Comparison of ENCODE assay signal across 34 cellular contexts in the genomic region with DNA sequence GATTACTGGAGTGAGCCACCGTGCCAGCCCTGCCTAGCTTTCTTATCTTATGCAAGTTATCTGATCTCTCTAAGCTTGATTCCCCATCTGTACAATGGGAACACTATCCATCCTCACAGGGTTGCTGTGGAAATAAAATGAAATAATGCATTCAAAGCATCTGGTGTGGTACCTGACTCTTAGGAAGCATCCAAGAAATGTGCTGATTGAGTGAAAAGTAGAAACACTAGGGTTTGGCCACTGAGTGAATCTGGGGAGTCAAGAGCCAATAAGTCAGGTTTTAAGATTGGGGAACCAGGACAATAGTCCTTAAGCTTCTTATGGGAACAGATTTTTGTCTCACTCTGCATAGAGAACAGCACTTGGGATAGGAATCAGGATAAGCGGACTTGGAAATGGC. TPM values are rescaled to one million over a fixed set of nuclear protein-coding genes. Genes with fewer than 3 reads are reported as not detected.
DNase-seq lines count a peak whose midpoint lies in the region; ATAC-seq, FAIRE-seq and TF ChIP-seq lines count a peak whose summit lies in the region.
"Had no signal": no experiment of that assay in that cellular context is flagged by ENCODE, and none has a peak within 500 bp of the region (broad histone marks: within the 10 kb centered on the region; RNA-seq: fewer than 3 reads in every experiment).

No MANE protein-coding gene starts in this region.

- H3K27ac Mint-ChIP-seq in activated naive CD4-positive, alpha-beta T cell treated with anti-CD3 and anti-CD28 coated beads, Interleukin-2, amount 50 U/mL, for 24 hours = peak overlapping the region; percentile 27
- peak overlapping the region; percentile 25 for H3K27ac Mint-ChIP-seq in CD4-positive, alpha-beta T cell
- no peak overlapping the region for H3K27ac Mint-ChIP-seq in nephron progenitor cell
- H3K27ac Mint-ChIP-seq: IgD-negative memory B cell had no signal

- H3K27me3 ChIP-seq in CD4-positive, alpha-beta T cell (ENCODE audit: control insufficient read depth, insufficient read depth, low read length) = no peaks in the 10 kb centered on the region
- H3K27me3 ChIP-seq in K562 (ENCODE audit: control insufficient read depth in 2 of 2, insufficient read depth in 2 of 2, low read length in 2 of 2) (no peaks in the 10 kb centered on the region), psoas muscle (ENCODE audit: insufficient read depth in 3 of 3, low read length in 2 of 3) (no peaks in the 10 kb centered on the region)
- H3K27me3 ChIP-seq: SJCRH30 had no signal

- intact Hi-C loops in CD4-positive, alpha-beta T cell (cut with DNase I, micrococcal nuclease) = no loop called here
- intact Hi-C loops in K562 (cut with micrococcal nuclease) (loop anchor here (10.0 kb wide), 1 partner anchor 170 kb away; no protein-coding TSS in a partner anchor), psoas muscle (cut with DNase I) (loop anchor here in 1 of 2 donors (10.0 kb wide), 1 partner anchor 170 kb away; no protein-coding TSS in a partner anchor)

- 0 out of 3 replicates have a peak, but pooled peaks cover 4% of the 10 kb centered on the region for H3K36me3 ChIP-seq in K562 (ENCODE audit: control insufficient read depth, insufficient read depth, low read length)
- H3K36me3 ChIP-seq in psoas muscle (ENCODE audit: insufficient read depth in 1 of 2, low read depth in 1 of 2) = peaks cover 0 to 5% of the 10 kb centered on the region in 2 donors
- H3K36me3 ChIP-seq: SJCRH30 had no signal

- H3K27me3 Mint-ChIP-seq in activated naive CD4-positive, alpha-beta T cell treated with anti-CD3 and anti-CD28 coated beads, Interleukin-2, amount 50 U/mL, for 24 hours = no peaks in the 10 kb centered on the region
- H3K27me3 Mint-ChIP-seq in CD4-positive, alpha-beta T cell = no peaks in the 10 kb centered on the region
- no peaks in the 10 kb centered on the region for H3K27me3 Mint-ChIP-seq in nephron progenitor cell (ENCODE audit: low read depth, poor library complexity)
- H3K27me3 Mint-ChIP-seq: CD4-positive, alpha-beta memory T cell; IgD-negative memory B cell had no signal

- peaks cover 3% of the 10 kb centered on the region for H3K36me3 Mint-ChIP-seq in activated naive CD4-positive, alpha-beta T cell treated with anti-CD3 and anti-CD28 coated beads, Interleukin-2, amount 50 U/mL, for 24 hours
- peaks cover 22% of the 10 kb centered on the region for H3K36me3 Mint-ChIP-seq in CD4-positive, alpha-beta T cell (ENCODE audit: low read depth)
- no peaks in the 10 kb centered on the region for H3K36me3 Mint-ChIP-seq in nephron progenitor cell (ENCODE audit: low read depth)

- no peak for FAIRE-seq in K562 (lab: Jason Lieb, UNC)
- FAIRE-seq: GM12891, GM19239 had no signal

- TF ChIP-seq RAD21 in K562 (CRISPR knock-in tag; conservative IDR thresholded peaks at IDR 0.05 in 1 of 2, IDR thresholded peaks at IDR 0.05 in 1 of 2) = no peak

- H3K79me2 ChIP-seq in K562 (ENCODE audit: control insufficient read depth, insufficient read depth, low read length) = peaks cover 8% of the 10 kb centered on the region; the same call in 1 of the 3 replicates

- no peaks in the 10 kb centered on the region for H3K9me3 Mint-ChIP-seq in activated naive CD4-positive, alpha-beta T cell treated with anti-CD3 and anti-CD28 coated beads, Interleukin-2, amount 50 U/mL, for 24 hours
- H3K9me3 Mint-ChIP-seq in CD4-positive, alpha-beta T cell = no peaks in the 10 kb centered on the region
- H3K9me3 Mint-ChIP-seq in nephron progenitor cell = no peaks in the 10 kb centered on the region
- H3K9me3 Mint-ChIP-seq: IgD-negative memory B cell had no signal

- POLR2A ChIA-PET in CD4-positive, alpha-beta T cell (lab: Charles Lee) = interaction anchor here (0.5 to 1.3 kb wide), 5 partner anchors 23 to 89 kb away, joined by 3 to 5 read pairs (median 3); no protein-coding TSS in a partner anchor
- POLR2A ChIA-PET in K562 (lab: Yijun Ruan, JAX) = interaction anchor here (0.5 to 5.5 kb wide), 8 partner anchors 13 to 235 kb away, joined by 3 to 89 read pairs (median 4); no protein-coding TSS in a partner anchor

- TF ChIP-seq EP300 in K562 (IDR thresholded peaks at IDR 0.05; ENCODE audit: low read length) = no peak

- H3K4me1 ChIP-seq in K562 (replicated peaks in 1 of 2; ENCODE audit: control insufficient read depth in 2 of 2, insufficient read depth in 2 of 2, low read length in 2 of 2) (peaks cover 41 to 53% of the 10 kb centered on the region in 2 experiments), psoas muscle (peaks cover 58% of the 10 kb centered on the region)

- no peak for TF ChIP-seq CTCF in CD4-positive, alpha-beta T cell (IDR thresholded peaks at IDR 0.05)
- no peak for TF ChIP-seq CTCF in K562 (IDR thresholded peaks at IDR 0.05 in 2 of 3, conservative IDR thresholded peaks at IDR 0.05 in 1 of 3; ENCODE audit: insufficient read depth in 2 of 3, low read depth in 1 of 3, low read length in 3 of 3)
- no peak for TF ChIP-seq CTCF in psoas muscle (IDR thresholded peaks at IDR 0.05)
- no peak for TF ChIP-seq CTCF in nephron progenitor cell (IDR thresholded peaks at IDR 0.05)

- no peaks in the 10 kb centered on the region for H3K9me3 ChIP-seq in CD4-positive, alpha-beta T cell (ENCODE audit: control insufficient read depth, low read length)
- H3K9me3 ChIP-seq in K562 (replicated peaks; ENCODE audit: control insufficient read depth, insufficient read depth, low read depth, low read length) (no peaks in the 10 kb centered on the region), psoas muscle (no peaks in the 10 kb centered on the region)
- H3K9me3 ChIP-seq: Caco-2, SJCRH30 had no signal

- CTCF ChIA-PET in CD4-positive, alpha-beta T cell (lab: Charles Lee) = interaction anchor here (0.6 to 11.1 kb wide), 4 partner anchors 17 to 370 kb away, joined by 3 to 184 read pairs (median 4); no protein-coding TSS in a partner anchor
- CTCF ChIA-PET in K562 (lab: Yijun Ruan, JAX; ENCODE audit: low intra/inter-chr PET ratio) = interaction anchor here (1.8 kb wide), 1 partner anchor 99 kb away, joined by 4 read pairs; no protein-coding TSS in a partner anchor

- no peak for ATAC-seq in CD4-positive, alpha-beta T cell (ENCODE audit: poor library complexity)
- ATAC-seq in K562 (no peak), psoas muscle (no peak)
- ATAC-seq: HCT116, Right ventricle myocardium inferior, SK-N-SH treated with all-trans-retinoic acid at 6 μM for 48 hours had no signal

- H4K20me1 ChIP-seq in K562 (replicated peaks; ENCODE audit: control insufficient read depth, insufficient read depth, low read length) = no peaks in the 10 kb centered on the region

- no peak overlapping the region for H3K4me3 ChIP-seq in K562
- no peak overlapping the region for H3K4me3 ChIP-seq in psoas muscle
- H3K4me3 ChIP-seq: PC-9, SJCRH30 had no signal

- no peak overlapping the region for H3K4me2 ChIP-seq in K562 (ENCODE audit: insufficient read depth, low read length)
- H3K4me2 ChIP-seq: PC-9 had no signal

- TF ChIP-seq POLR2A in K562 (conservative IDR thresholded peaks at IDR 0.05) = no peak

- H3K27ac ChIP-seq in CD4-positive, alpha-beta T cell (ENCODE audit: low read depth, low read length) = no peak overlapping the region
- H3K27ac ChIP-seq in K562 (ENCODE audit: extremely low read depth, low read depth, low read length) (no peak overlapping the region), psoas muscle (peak overlapping the region; percentile 42)
- H3K27ac ChIP-seq: PC-9 had no signal

- BruUV-seq in K562 (replicated peaks; lab: Mats Ljungman, UMichigan) = no TSS peak

- no peak overlapping the region for H3K9ac ChIP-seq in K562 (ENCODE audit: insufficient read depth in 1 of 2, low read depth in 2 of 2, low read length in 2 of 2)

- no peak overlapping the region for H3K4me3 Mint-ChIP-seq in activated naive CD4-positive, alpha-beta T cell treated with anti-CD3 and anti-CD28 coated beads, Interleukin-2, amount 50 U/mL, for 24 hours
- H3K4me3 Mint-ChIP-seq in CD4-positive, alpha-beta T cell = no peak overlapping the region
- H3K4me3 Mint-ChIP-seq in nephron progenitor cell = no peak overlapping the region

- no peaks in the 10 kb centered on the region for H3K9me1 ChIP-seq in K562 (ENCODE audit: control insufficient read depth, insufficient read depth, low read length)

- peaks cover 60% of the 10 kb centered on the region for H3K4me1 Mint-ChIP-seq in activated naive CD4-positive, alpha-beta T cell treated with anti-CD3 and anti-CD28 coated beads, Interleukin-2, amount 50 U/mL, for 24 hours
- peaks cover 72% of the 10 kb centered on the region for H3K4me1 Mint-ChIP-seq in CD4-positive, alpha-beta T cell (ENCODE audit: low read depth)
- peaks cover 60% of the 10 kb centered on the region for H3K4me1 Mint-ChIP-seq in nephron progenitor cell

- in situ Hi-C loops in K562 (cut with MboI) = no loop called here

- no peak for DNase-seq in activated naive CD4-positive, alpha-beta T cell (lab: John Stamatoyannopoulos, UW)
- no peak for DNase-seq in CD4-positive, alpha-beta T cell
- DNase-seq in K562 (ENCODE audit: extremely low read depth in 1 of 4, low spot score in 3 of 4) (no peak), psoas muscle (no peak), nephron progenitor cell (no peak), HuH-7 (ENCODE audit: low spot score) (no peak)
- DNase-seq in activated CD8-positive, alpha-beta memory T cell treated with anti-CD3 and anti-CD28 coated beads, Interleukin-2, amount 50 U/mL, for 4 hours = no peak
- DNase-seq: 8988T; Caco-2; CD4-positive, alpha-beta memory T cell; EL; GF-D8; Karpas-422; NCI-H1092; NCI-H1417 treated with DMSO at 0.1 percent for 48 hours; NCI-H187; NCI-H2081 treated with DMSO at 0.1 percent for 48 hours; NCI-H2171; NCI-H345; NCI-H510A treated with DMSO at 0.1 percent for 48 hours; NCI-H748 treated with DMSO at 0.1 percent for 48 hours; NK-92 treated with Interleukin-12 subunit alpha and Interleukin-12 subunit beta, amount 100 ng/mL, for 24 hours; PC-9 had no signal

- 65% methylated on average over 2 of the region's 2 CpGs for WGBS in K562 (ENCODE audit: insufficient coverage, low coverage, missing lambda C conversion rate)
- WGBS in psoas muscle, 3 donors = 91 to 98% (median 94%) methylated on average over 2 of the region's 2 CpGs

- no peak overlapping the region for H2AFZ ChIP-seq in K562 (ENCODE audit: low read depth, low read length)
- H2AFZ ChIP-seq: PC-9 had no signal

RNA-seq across cellular contexts. Expression of gene PAFAH2, which starts 3.5 kb away (rescaled TPM):
- total RNA-seq in CD4-positive, alpha-beta T cell = 1 to 10 TPM; 7.9 to 8.1 TPM
- 9.2 and 10.7 TPM in 2 replicates for total RNA-seq in K562 (2011; cell fraction: chromatin; rRNA removed; ENCODE audit: low replicate concordance)
- 7.3 and 7.8 TPM in 2 replicates for total RNA-seq in K562 (2011; cell fraction: nucleolus; rRNA removed)
- total RNA-seq in K562 (2011; cell fraction: nucleoplasm; rRNA removed) = 6.4 and 7.5 TPM in 2 replicates
- total RNA-seq in K562 (2014; rRNA removed) (5.5 and 6.5 TPM in 2 replicates), K562 (2014; rRNA removed; fragmentation: Illumina TruSeq; extraction: Trizol) (6.4 and 6.8 TPM in 2 replicates), K562 (2015; rRNA removed; fragmentation: Illumina TruSeq; extraction: Trizol) (6.3 and 6.4 TPM in 2 replicates), K562 (2021) (4.7 and 5.9 TPM in 2 replicates), psoas muscle (10 to 100 TPM in 3 of 4 donors, 1 to 10 TPM in 1; 5.5 to 15.8 (median 13.3) TPM)
- polyA plus RNA-seq in K562 (2011; rRNA removed) (7.5 and 10.9 TPM in 2 replicates), K562 (2014; fragmentation: Illumina TruSeq; extraction: Trizol) (7.0 and 8.7 TPM in 2 replicates), K562 (2014; fragmentation: Nextera tagmentation; extraction: Ambion mirVana) (1 to 10 TPM; 4.2 to 7.0 TPM), K562 (2014; rRNA removed) (6.0 and 6.9 TPM in 2 replicates), psoas muscle (10 to 100 TPM in 1 of 3 donors, 1 to 10 TPM in 2; 5.1 to 30.1 (median 8.8) TPM)
- 6.0 and 7.6 TPM in 2 replicates for polyA plus RNA-seq in K562 (2011; cell fraction: cytosol; rRNA removed)
- polyA plus RNA-seq in K562 (2011; cell fraction: nucleus; rRNA removed) = 6.5 and 9.1 TPM in 2 replicates
- polyA plus RNA-seq in K562 (2012) = 4.5 and 7.8 TPM in 2 replicates
- polyA minus RNA-seq in K562 (2011; rRNA and poly(A)+ RNA removed) = 8.3 and 11.1 TPM in 2 replicates
- polyA minus RNA-seq in K562 (2011; cell fraction: cytosol; rRNA and poly(A)+ RNA removed) = 4.3 and 7.0 TPM in 2 replicates
- polyA minus RNA-seq in K562 (2011; cell fraction: nucleus; rRNA and poly(A)+ RNA removed) = 4.0 and 5.7 TPM in 2 replicates

RNA-seq across cellular contexts. Expression of gene EXTL1, which starts 27.2 kb away (rescaled TPM):
- not detected for total RNA-seq in CD4-positive, alpha-beta T cell
- total RNA-seq in K562 (2011; cell fraction: chromatin; rRNA removed; ENCODE audit: low replicate concordance) = 0.58 TPM in 1 of 2 replicates, not detected in the other
- total RNA-seq in K562 (2011; cell fraction: nucleolus; rRNA removed) = 1.5 and 2.0 TPM in 2 replicates
- total RNA-seq in K562 (2011; cell fraction: nucleoplasm; rRNA removed) = 0.95 and 1.9 TPM in 2 replicates
- total RNA-seq in K562 (2014; rRNA removed) = 0.12 and 0.23 TPM in 2 replicates
- 0.04 TPM in 1 of 2 replicates, not detected in the other for total RNA-seq in K562 (2014; rRNA removed; fragmentation: Illumina TruSeq; extraction: Trizol)
- 0.07 and 0.08 TPM in 2 replicates for total RNA-seq in K562 (2015; rRNA removed; fragmentation: Illumina TruSeq; extraction: Trizol)
- total RNA-seq in K562 (2021) = 0.13 and 0.16 TPM in 2 replicates
- polyA plus RNA-seq in K562 (2011; rRNA removed) = 0.07 and 0.11 TPM in 2 replicates
- 0.07 and 0.13 TPM in 2 replicates for polyA plus RNA-seq in K562 (2011; cell fraction: cytosol; rRNA removed)
- 0.28 and 0.32 TPM in 2 replicates for polyA plus RNA-seq in K562 (2011; cell fraction: nucleus; rRNA removed)
- 0.13 and 0.68 TPM in 2 replicates for polyA plus RNA-seq in K562 (2012)
- polyA plus RNA-seq in K562 (2014; fragmentation: Illumina TruSeq; extraction: Trizol) = 0.06 TPM in 1 of 2 replicates, not detected in the other
- polyA plus RNA-seq in K562 (2014; fragmentation: Nextera tagmentation; extraction: Ambion mirVana) = not detected
- 0.09 and 0.16 TPM in 2 replicates for polyA plus RNA-seq in K562 (2014; rRNA removed)
- polyA minus RNA-seq in K562 (2011; rRNA and poly(A)+ RNA removed) = 0.11 and 0.18 TPM in 2 replicates
- polyA minus RNA-seq in K562 (2011; cell fraction: cytosol; rRNA and poly(A)+ RNA removed) = 0.29 and 0.55 TPM in 2 replicates
- 1.3 and 2.3 TPM in 2 replicates for polyA minus RNA-seq in K562 (2011; cell fraction: nucleus; rRNA and poly(A)+ RNA removed)
- total RNA-seq in psoas muscle = 1 to 10 TPM in 3 of 4 donors, under 1 TPM in 1; 0.39 to 4.6 (median 2.1) TPM
- polyA plus RNA-seq in psoas muscle = 1 to 10 TPM in 1 of 3 donors, under 1 TPM in 2; 0.61 to 1.1 (median 0.90) TPM
- total RNA-seq: H4 had no signal
- polyA plus RNA-seq: CD4-positive, alpha-beta memory T cell; IgD-negative memory B cell had no signal

RNA-seq across cellular contexts. Expression of gene SLC30A2, which starts 51.5 kb away (rescaled TPM):
- total RNA-seq in CD4-positive, alpha-beta T cell = not detected
- 0.42 TPM in 1 of 2 replicates, not detected in the other for total RNA-seq in K562 (2011; cell fraction: chromatin; rRNA removed; ENCODE audit: low replicate concordance)
- total RNA-seq in K562 (2011; cell fraction: nucleolus; rRNA removed) = 0.33 and 0.53 TPM in 2 replicates
- 0.51 TPM in 1 of 2 replicates, not detected in the other for total RNA-seq in K562 (2011; cell fraction: nucleoplasm; rRNA removed)
- total RNA-seq in K562 (2014; rRNA removed) (0.18 TPM in 1 of 2 replicates, not detected in the other), K562 (2014; rRNA removed; fragmentation: Illumina TruSeq; extraction: Trizol) (not detected in 2 replicates), K562 (2015; rRNA removed; fragmentation: Illumina TruSeq; extraction: Trizol) (not detected in 2 replicates), K562 (2021) (0.11 and 0.13 TPM in 2 replicates), psoas muscle (1 to 10 TPM in 3 of 4 donors, under 1 TPM in 1; 0.32 to 7.8 (median 4.2) TPM)
- polyA plus RNA-seq in K562 (2011; rRNA removed) (0.07 and 0.08 TPM in 2 replicates), K562 (2014; fragmentation: Illumina TruSeq; extraction: Trizol) (0.07 TPM in 1 of 2 replicates, not detected in the other), K562 (2014; fragmentation: Nextera tagmentation; extraction: Ambion mirVana) (under 1 TPM; 0.01 to 0.06 TPM), K562 (2014; rRNA removed) (0.03 TPM in 1 of 2 replicates, not detected in the other), psoas muscle (1 to 10 TPM in 1 of 3 donors, under 1 TPM in 2; 0.21 to 1.2 (median 0.70) TPM)
- 0.19 and 0.22 TPM in 2 replicates for polyA plus RNA-seq in K562 (2011; cell fraction: cytosol; rRNA removed)
- polyA plus RNA-seq in K562 (2011; cell fraction: nucleus; rRNA removed) = 0.10 TPM in 2 replicates
- polyA plus RNA-seq in K562 (2012) = 0.03 and 0.32 TPM in 2 replicates
- 0.21 TPM in 1 of 2 replicates, not detected in the other for polyA minus RNA-seq in K562 (2011; rRNA and poly(A)+ RNA removed)
- polyA minus RNA-seq in K562 (2011; cell fraction: cytosol; rRNA and poly(A)+ RNA removed) = not detected in 2 replicates
- 0.13 TPM in 1 of 2 replicates, not detected in the other for polyA minus RNA-seq in K562 (2011; cell fraction: nucleus; rRNA and poly(A)+ RNA removed)
- total RNA-seq: CD4-positive, alpha-beta memory T cell; H4; PC-9; RPMI7951 had no signal
- polyA plus RNA-seq: BJ; CD4-positive, alpha-beta memory T cell; IgD-negative memory B cell had no signal
